In the genomic region with DNA sequence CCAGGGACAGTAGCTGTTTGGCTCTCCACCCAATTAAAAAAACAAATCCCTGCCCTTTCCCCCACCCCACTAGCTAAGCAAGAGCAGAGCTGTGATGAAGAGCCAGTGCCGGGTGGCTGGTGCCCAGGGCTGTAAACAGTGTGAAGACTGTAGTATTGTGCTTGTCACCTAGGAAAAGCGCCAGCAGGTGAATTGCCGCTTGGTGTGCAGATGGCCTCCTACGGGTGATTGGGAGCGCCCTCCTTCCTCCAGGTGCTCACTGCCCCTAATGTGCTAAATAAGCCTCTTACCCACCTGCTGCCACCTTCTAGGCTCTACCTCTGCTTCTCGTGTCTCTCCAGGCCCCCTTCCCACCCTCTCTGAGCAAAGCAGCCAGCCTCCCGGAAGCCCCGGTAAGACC, we compare ENCODE assay signal across 1 cellular context.
TF ChIP-seq lines count a peak whose summit lies in the region.

No MANE protein-coding gene starts in this region.

TF ChIP-seq in WTC11, 78 proteins besides CTCF, POLR2A, EP300 and RAD21 (continued from another document):
- TF ChIP-seq, protein P1, sequence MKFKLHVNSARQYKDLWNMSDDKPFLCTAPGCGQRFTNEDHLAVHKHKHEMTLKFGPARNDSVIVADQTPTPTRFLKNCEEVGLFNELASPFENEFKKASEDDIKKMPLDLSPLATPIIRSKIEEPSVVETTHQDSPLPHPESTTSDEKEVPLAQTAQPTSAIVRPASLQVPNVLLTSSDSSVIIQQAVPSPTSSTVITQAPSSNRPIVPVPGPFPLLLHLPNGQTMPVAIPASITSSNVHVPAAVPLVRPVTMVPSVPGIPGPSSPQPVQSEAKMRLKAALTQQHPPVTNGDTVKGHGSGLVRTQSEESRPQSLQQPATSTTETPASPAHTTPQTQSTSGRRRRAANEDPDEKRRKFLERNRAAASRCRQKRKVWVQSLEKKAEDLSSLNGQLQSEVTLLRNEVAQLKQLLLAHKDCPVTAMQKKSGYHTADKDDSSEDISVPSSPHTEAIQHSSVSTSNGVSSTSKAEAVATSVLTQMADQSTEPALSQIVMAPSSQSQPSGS (CRISPR knock-in tag; IDR thresholded peaks at IDR 0.05; ENCODE audit: borderline replicate concordance, low read depth) = no peak
- TF ChIP-seq, protein P2, sequence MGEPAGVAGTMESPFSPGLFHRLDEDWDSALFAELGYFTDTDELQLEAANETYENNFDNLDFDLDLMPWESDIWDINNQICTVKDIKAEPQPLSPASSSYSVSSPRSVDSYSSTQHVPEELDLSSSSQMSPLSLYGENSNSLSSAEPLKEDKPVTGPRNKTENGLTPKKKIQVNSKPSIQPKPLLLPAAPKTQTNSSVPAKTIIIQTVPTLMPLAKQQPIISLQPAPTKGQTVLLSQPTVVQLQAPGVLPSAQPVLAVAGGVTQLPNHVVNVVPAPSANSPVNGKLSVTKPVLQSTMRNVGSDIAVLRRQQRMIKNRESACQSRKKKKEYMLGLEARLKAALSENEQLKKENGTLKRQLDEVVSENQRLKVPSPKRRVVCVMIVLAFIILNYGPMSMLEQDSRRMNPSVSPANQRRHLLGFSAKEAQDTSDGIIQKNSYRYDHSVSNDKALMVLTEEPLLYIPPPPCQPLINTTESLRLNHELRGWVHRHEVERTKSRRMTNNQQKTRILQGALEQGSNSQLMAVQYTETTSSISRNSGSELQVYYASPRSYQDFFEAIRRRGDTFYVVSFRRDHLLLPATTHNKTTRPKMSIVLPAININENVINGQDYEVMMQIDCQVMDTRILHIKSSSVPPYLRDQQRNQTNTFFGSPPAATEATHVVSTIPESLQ (CRISPR knock-in tag; IDR thresholded peaks at IDR 0.05) = no peak
- TF ChIP-seq ZNF263 (CRISPR knock-in tag; IDR thresholded peaks at IDR 0.05; ENCODE audit: low read depth) = no peak
- TF ChIP-seq FOXK1 (CRISPR knock-in tag; IDR thresholded peaks at IDR 0.05) = no peak
- TF ChIP-seq CBFB (CRISPR knock-in tag; IDR thresholded peaks at IDR 0.05; ENCODE audit: low read depth) = no peak
- no peak for TF ChIP-seq ZNF219 (CRISPR knock-in tag; IDR thresholded peaks at IDR 0.05; ENCODE audit: borderline replicate concordance)
- TF ChIP-seq NFATC4 (CRISPR knock-in tag; IDR thresholded peaks at IDR 0.05) = no peak
- TF ChIP-seq, protein P3, sequence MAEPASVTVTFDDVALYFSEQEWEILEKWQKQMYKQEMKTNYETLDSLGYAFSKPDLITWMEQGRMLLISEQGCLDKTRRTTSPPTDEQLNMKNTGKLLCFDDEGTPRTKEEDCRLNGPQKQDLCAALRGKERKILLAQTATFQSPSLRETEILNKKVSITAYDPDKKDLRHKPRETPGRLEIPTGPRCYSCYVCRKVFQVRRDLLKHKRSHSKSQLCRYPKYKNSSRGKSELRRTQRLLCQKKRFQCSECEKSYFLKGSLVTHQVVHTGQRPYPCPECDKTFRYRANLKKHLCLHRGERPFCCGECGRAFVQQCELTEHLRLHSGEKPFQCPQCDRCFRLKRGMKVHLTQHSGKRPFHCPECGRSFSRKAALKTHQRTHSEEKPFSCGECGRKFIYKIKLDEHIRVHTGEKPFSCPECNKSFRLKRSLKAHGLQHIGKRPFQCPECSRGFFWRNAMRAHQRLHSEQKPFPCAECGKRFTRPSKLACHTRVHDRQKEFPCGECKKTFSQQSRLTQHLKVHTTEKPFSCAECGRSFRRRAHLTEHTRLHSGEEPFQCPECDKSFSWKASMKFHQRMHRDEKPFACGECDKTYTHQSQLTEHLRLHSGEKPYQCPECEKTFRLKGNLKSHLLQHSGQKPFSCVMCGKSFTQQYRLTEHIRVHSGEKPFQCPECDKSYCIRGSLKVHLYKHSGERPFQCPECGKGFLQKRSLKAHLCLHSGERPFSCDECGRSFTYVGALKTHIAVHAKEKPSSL (CRISPR knock-in tag; conservative IDR thresholded peaks at IDR 0.05) = no peak
- TF ChIP-seq HMGA2 (CRISPR knock-in tag; IDR thresholded peaks at IDR 0.05) = no peak
TF ChIP-seq in WTC11: peak in this region for 0.
